ENCODE assay signal across 9 cellular contexts in genomic region chr12:56334490-56334793, GRCh38. TPM values are rescaled to one million over a fixed set of nuclear protein-coding genes. Genes with fewer than 3 reads are reported as not detected.
DNase-seq lines count a peak whose midpoint lies in the region; ATAC-seq and TF ChIP-seq lines count a peak whose summit lies in the region.
"Had no signal": no experiment of that assay in that cellular context is flagged by ENCODE, and none has a peak within 500 bp of the region (broad histone marks: within the 10 kb centered on the region; RNA-seq: fewer than 3 reads in every experiment).

No MANE protein-coding gene starts in this region.

- H3K27me3 ChIP-seq in heart left ventricle (no peaks in the 10 kb centered on the region), breast epithelium (no peaks in the 10 kb centered on the region), uterus (no peaks in the 10 kb centered on the region)

- ATAC-seq in heart left ventricle (no peak), left ventricle myocardium superior (no peak), GM21723 (IDR thresholded peaks at IDR 0.05; ENCODE audit: unreplicated experiment) (no peak)

- TF ChIP-seq CTCF in heart left ventricle (IDR thresholded peaks at IDR 0.05) (peak in 1 of 12 donors; percentile 2), breast epithelium (IDR thresholded peaks at IDR 0.05) (no peak), uterus (IDR thresholded peaks at IDR 0.05) (no peak)

- peaks cover 0 to 6% (median 2%) of the 10 kb centered on the region in 9 donors for H3K36me3 ChIP-seq in heart left ventricle
- no peaks in the 10 kb centered on the region for H3K36me3 ChIP-seq in breast epithelium
- H3K36me3 ChIP-seq in mesodermal cell (ENCODE audit: control insufficient read depth, insufficient read depth, low read length), result no peaks in the 10 kb centered on the region
- no peaks in the 10 kb centered on the region for H3K36me3 ChIP-seq in uterus

- DNase-seq in heart left ventricle, result no peak
- DNase-seq in left ventricle myocardium superior, result no peak
- no peak for DNase-seq in breast epithelium (ENCODE audit: low spot score in 2 of 2)
- no peak for DNase-seq in uterus
- no peak for DNase-seq in occipital lobe (lab: John Stamatoyannopoulos, UW)
- DNase-seq in GM19238 (ENCODE audit: insufficient read length, low spot score), result no peak

- intact Hi-C loops in heart left ventricle (cut with DNase I), result loop anchor here in 6 of 10 donors (5.0 to 10.0 kb wide), 2 partner anchors 113 to 130 kb away; partner anchors contain the start of genes SPRYD4 (in 5 of the 6) and TIMELESS (in 1 of the 6)
- intact Hi-C loops in left ventricle myocardium superior (cut with micrococcal nuclease), result no loop called here
- intact Hi-C loops in breast epithelium (cut with DNase I; ENCODE audit: low total_unique reads), result no loop called here
- intact Hi-C loops in uterus (cut with DNase I; ENCODE audit: low total_unique reads), result no loop called here

- WGBS in heart left ventricle, 4 donors, result 7 to 13% (median 10%) methylated on average over 6 of the region's 6 CpGs
- 43 to 50% methylated on average over 2 of the region's 6 CpGs for WGBS in mesodermal cell (ENCODE audit: insufficient coverage in 2 of 2), 2 experiments

- H3K9me3 ChIP-seq in heart left ventricle, result no peaks in the 10 kb centered on the region
- H3K9me3 ChIP-seq in breast epithelium, result no peaks in the 10 kb centered on the region
- no peaks in the 10 kb centered on the region for H3K9me3 ChIP-seq in mesodermal cell (ENCODE audit: control insufficient read depth, low read length)
- H3K9me3 ChIP-seq in uterus, result no peaks in the 10 kb centered on the region

- H3K4me1 ChIP-seq in heart left ventricle (peaks cover 0 to 44% (median 13%) of the 10 kb centered on the region in 12 donors), breast epithelium (no peaks in the 10 kb centered on the region), mesodermal cell (ENCODE audit: control insufficient read depth, insufficient read depth, low read length, poor library complexity, severe bottlenecking) (peaks cover 7% of the 10 kb centered on the region), uterus (no peaks in the 10 kb centered on the region)

- peak overlapping the region; percentile 32 to 93 (median 68) for H3K4me3 ChIP-seq in heart left ventricle
- peak overlapping the region; percentile 50 to 65 (median 60) for H3K4me3 ChIP-seq in breast epithelium
- peak overlapping the region; percentile 61 for H3K4me3 ChIP-seq in mesodermal cell (ENCODE audit: extremely low read depth, insufficient read depth, low read length, poor library complexity, severe bottlenecking)
- H3K4me3 ChIP-seq in uterus, result peak overlapping the region; percentile 68 to 86

- H3K27ac ChIP-seq in heart left ventricle, result peak overlapping the region; percentile 88 to 100 (median 95)
- peak overlapping the region; percentile 91 to 97 for H3K27ac ChIP-seq in breast epithelium
- peak overlapping the region; percentile 89 for H3K27ac ChIP-seq in mesodermal cell (ENCODE audit: low read depth, low read length, severe bottlenecking)
- H3K27ac ChIP-seq in uterus, result peak overlapping the region; percentile 98

- TF ChIP-seq POLR2A in heart left ventricle (IDR thresholded peaks at IDR 0.05) (no peak), breast epithelium (IDR thresholded peaks at IDR 0.05) (no peak), uterus (IDR thresholded peaks at IDR 0.05) (no peak)

RNA-seq across cellular contexts. Expression of gene PAN2, which starts 0.6 kb away (rescaled TPM):
- total RNA-seq in heart left ventricle (10 to 100 TPM; 12.3 to 43.8 (median 38.2) TPM), left ventricle myocardium superior (52.2 TPM), breast epithelium (10 to 100 TPM; 44.3 to 84.4 (median 54.1) TPM), uterus (100 to 1,000 TPM in 1 of 4 donors, 10 to 100 TPM in 3; 33.2 to 104 (median 50.6) TPM), occipital lobe (29.9 TPM)
- polyA plus RNA-seq in heart left ventricle, result 10 to 100 TPM; 15.1 to 44.7 TPM
- polyA plus RNA-seq in mesodermal cell (2013, experiment 1 of 2), result 42.1 TPM
- 44.1 TPM for polyA plus RNA-seq in mesodermal cell (2013, experiment 2 of 2)

RNA-seq across cellular contexts. Expression of gene IL23A, which starts 4.2 kb away (rescaled TPM):
- total RNA-seq in heart left ventricle, result under 1 TPM in 1 of 9 donors, not detected in 8; 0.69 TPM
- polyA plus RNA-seq in heart left ventricle, result under 1 TPM in 1 of 2 donors, not detected in 1; 0.29 TPM
- not detected for total RNA-seq in left ventricle myocardium superior
- total RNA-seq in breast epithelium, result under 1 TPM in 1 of 3 donors, not detected in 2; 0.88 TPM
- polyA plus RNA-seq in mesodermal cell (2013, experiment 1 of 2), result not detected
- 0.51 TPM for polyA plus RNA-seq in mesodermal cell (2013, experiment 2 of 2)
- under 1 TPM in 1 of 4 donors, not detected in 3; 0.97 TPM for total RNA-seq in uterus
- total RNA-seq in occipital lobe, result not detected

RNA-seq across cellular contexts. Expression of gene CNPY2, which starts 18.7 kb away (rescaled TPM):
- total RNA-seq in heart left ventricle (10 to 100 TPM; 26.8 to 61.0 (median 35.6) TPM), left ventricle myocardium superior (32.3 TPM), breast epithelium (10 to 100 TPM; 69.9 to 86.1 (median 85.9) TPM), uterus (10 to 100 TPM; 33.5 to 83.5 (median 67.3) TPM), occipital lobe (40.4 TPM)
- polyA plus RNA-seq in heart left ventricle, result 10 to 100 TPM; 64.2 to 67.3 TPM
- polyA plus RNA-seq in mesodermal cell (2013, experiment 1 of 2), result 199 TPM
- 178 TPM for polyA plus RNA-seq in mesodermal cell (2013, experiment 2 of 2)

RNA-seq across cellular contexts. Expression of gene STAT2, which starts 25.5 kb away (rescaled TPM):
- total RNA-seq in heart left ventricle (100 to 1,000 TPM in 1 of 9 donors, 10 to 100 TPM in 8; 31.4 to 150 (median 37.1) TPM), left ventricle myocardium superior (36.6 TPM), breast epithelium (100 to 1,000 TPM; 198 to 207 (median 198) TPM), uterus (100 to 1,000 TPM in 2 of 4 donors, 10 to 100 TPM in 2; 63.2 to 173 (median 122) TPM), occipital lobe (84.4 TPM)
- polyA plus RNA-seq in heart left ventricle, result 10 to 100 TPM; 23.1 to 26.2 TPM
- 61.5 TPM for polyA plus RNA-seq in mesodermal cell (2013, experiment 1 of 2)
- polyA plus RNA-seq in mesodermal cell (2013, experiment 2 of 2), result 58.6 TPM

RNA-seq across cellular contexts. Expression of gene APOF, which starts 28.2 kb away (rescaled TPM):
- total RNA-seq in heart left ventricle (not detected), left ventricle myocardium superior (not detected), breast epithelium (not detected), uterus (not detected), occipital lobe (not detected)
- polyA plus RNA-seq in heart left ventricle, result not detected
- not detected for polyA plus RNA-seq in mesodermal cell (2013, experiment 1 of 2)
- polyA plus RNA-seq in mesodermal cell (2013, experiment 2 of 2), result not detected
- total RNA-seq: pulmonary artery endothelial cell had no signal

Comparison
In these comparisons a context has a peak if more than half of its experiments do, and no peak if none do; other contexts are left out.
1. intact Hi-C loops: an anchor here in heart left ventricle (5.0 to 10.0 kb wide); none called in left ventricle myocardium superior, breast epithelium and uterus.